Comparison of ENCODE assay signal across 23 cellular contexts in genomic region chr6:147738089-147738488, GRCh38.
DNase-seq lines count a peak whose midpoint lies in the region; ATAC-seq, FAIRE-seq and TF ChIP-seq lines count a peak whose summit lies in the region.
"Had no signal": no experiment of that assay in that cellular context is flagged by ENCODE, and none has a peak within 500 bp of the region (broad histone marks: within the 10 kb centered on the region; RNA-seq: fewer than 3 reads in every experiment).

No MANE protein-coding gene starts in this region.

- ATAC-seq in foreskin keratinocyte: peak; percentile 63
- no peak for ATAC-seq in effector memory CD8-positive, alpha-beta T cell (replicated peaks)

- no peak overlapping the region for H3K4me3 Mint-ChIP-seq in MCF 10A (ENCODE audit: unreplicated experiment)
- H3K4me3 Mint-ChIP-seq in nephron: peak overlapping the region in 1 of 3 experiments; percentile 4
- peak overlapping the region; percentile 27 for H3K4me3 Mint-ChIP-seq in type B pancreatic cell
- no peak overlapping the region for H3K4me3 Mint-ChIP-seq in effector memory CD8-positive, alpha-beta T cell
- H3K4me3 Mint-ChIP-seq: CD14-positive monocyte; CD8-positive, alpha-beta memory T cell had no signal

- no peak for FAIRE-seq in RCC 7860 (lab: Jason Lieb, UNC)
- FAIRE-seq: GM18507 had no signal

- no peaks in the 10 kb centered on the region for H3K9me3 ChIP-seq in breast epithelium
- H3K9me3 ChIP-seq: BE2C had no signal

- H3K27me3 Mint-ChIP-seq in MCF 10A (ENCODE audit: insufficient read depth, unreplicated experiment) (no peaks in the 10 kb centered on the region), nephron (ENCODE audit: low read depth) (no peaks in the 10 kb centered on the region), type B pancreatic cell (no peaks in the 10 kb centered on the region)
- peaks cover 0 to 9% of the 10 kb centered on the region in 2 donors for H3K27me3 Mint-ChIP-seq in effector memory CD8-positive, alpha-beta T cell

- no peak overlapping the region for H3K27ac Mint-ChIP-seq in MCF 10A (ENCODE audit: low read depth, unreplicated experiment)
- peak overlapping the region; percentile 3 to 58 (median 47) for H3K27ac Mint-ChIP-seq in nephron
- peak overlapping the region; percentile 24 for H3K27ac Mint-ChIP-seq in type B pancreatic cell
- no peak overlapping the region for H3K27ac Mint-ChIP-seq in effector memory CD8-positive, alpha-beta T cell
- H3K27ac Mint-ChIP-seq: CD14-positive monocyte; CD8-positive, alpha-beta memory T cell had no signal

- CTCF ChIA-PET in MCF 10A (lab: Yijun Ruan, JAX): interaction anchor here (0.6 to 0.9 kb wide), 2 partner anchors 36 to 219 kb away, joined by 3 to 5 read pairs; no protein-coding TSS in a partner anchor

- DNase-seq in breast epithelium (ENCODE audit: low spot score in 2 of 2) (no peak), MCF 10A (ENCODE audit: unreplicated experiment) (no peak), foreskin keratinocyte (peak in 1 of 2 donors; percentile 18), type B pancreatic cell (ENCODE audit: extremely low spot score, unreplicated experiment) (no peak), medulla oblongata (ENCODE audit: extremely low spot score) (no peak), RCC 7860 (ENCODE audit: low spot score) (no peak)
- DNase-seq in effector memory CD8-positive, alpha-beta T cell: no peak
- DNase-seq: BE2C; Calu3; CD8-positive, alpha-beta memory T cell; DMS79 treated with DMSO at 0.1 percent for 48 hours; H7; KG1; NCI-H1417; NCI-H1694; NCI-H2029 treated with DMSO at 0.1 percent for 48 hours; NCI-H526; NCI-H82; SHP77 treated with DMSO at 0.1 percent for 48 hours had no signal

- H3K4me1 ChIP-seq in breast epithelium (no peaks in the 10 kb centered on the region), foreskin keratinocyte (no peaks in the 10 kb centered on the region)
- H3K4me1 ChIP-seq: BE2C had no signal

- POLR2A ChIA-PET in MCF 10A (lab: Yijun Ruan, JAX): no interaction called here

- H3K9me3 Mint-ChIP-seq in MCF 10A (ENCODE audit: unreplicated experiment) (no peaks in the 10 kb centered on the region), nephron (no peaks in the 10 kb centered on the region), type B pancreatic cell (no peaks in the 10 kb centered on the region)
- peaks cover 0 to 8% of the 10 kb centered on the region in 2 donors for H3K9me3 Mint-ChIP-seq in effector memory CD8-positive, alpha-beta T cell
- H3K9me3 Mint-ChIP-seq: CD14-positive monocyte had no signal

- no peaks in the 10 kb centered on the region for H3K27me3 ChIP-seq in breast epithelium
- H3K27me3 ChIP-seq in foreskin keratinocyte: no peaks in the 10 kb centered on the region
- H3K27me3 ChIP-seq: BE2C had no signal

- no peaks in the 10 kb centered on the region for H3K36me3 Mint-ChIP-seq in MCF 10A (ENCODE audit: insufficient read depth, unreplicated experiment)
- H3K36me3 Mint-ChIP-seq in nephron (ENCODE audit: low read depth): no peaks in the 10 kb centered on the region
- H3K36me3 Mint-ChIP-seq in type B pancreatic cell: no peaks in the 10 kb centered on the region
- H3K36me3 Mint-ChIP-seq in effector memory CD8-positive, alpha-beta T cell (ENCODE audit: insufficient read depth): no peaks in the 10 kb centered on the region
- H3K36me3 Mint-ChIP-seq: CD14-positive monocyte; CD8-positive, alpha-beta memory T cell had no signal

- no TSS peak for BruUV-seq in MCF 10A (replicated peaks; lab: Mats Ljungman, UMichigan)

- no peaks in the 10 kb centered on the region for H3K36me3 ChIP-seq in breast epithelium
- H3K36me3 ChIP-seq: BE2C had no signal

- no peak for TF ChIP-seq POLR2A in breast epithelium (IDR thresholded peaks at IDR 0.05)

- H3K4me3 ChIP-seq in breast epithelium: peak overlapping the region in 1 of 3 donors; percentile 24

- TF ChIP-seq CTCF in breast epithelium (IDR thresholded peaks at IDR 0.05) (no peak), MCF 10A (IDR thresholded peaks at IDR 0.05; ENCODE audit: unreplicated experiment) (no peak), foreskin keratinocyte (conservative IDR thresholded peaks at IDR 0.05) (no peak), nephron (IDR thresholded peaks at IDR 0.05; ENCODE audit: unreplicated experiment in 3 of 3) (no peak), type B pancreatic cell (conservative IDR thresholded peaks at IDR 0.05) (no peak)

- H3K27ac ChIP-seq in breast epithelium: peak overlapping the region; percentile 29 to 46
- no peak overlapping the region for H3K27ac ChIP-seq in foreskin keratinocyte
- H3K27ac ChIP-seq: 22Rv1 had no signal

- H3K4me1 Mint-ChIP-seq in MCF 10A (ENCODE audit: insufficient read depth, unreplicated experiment) (peaks cover 5% of the 10 kb centered on the region), nephron (peaks cover 26% of the 10 kb centered on the region), type B pancreatic cell (ENCODE audit: unreplicated experiment) (peaks cover 14% of the 10 kb centered on the region)
- no peaks in the 10 kb centered on the region for H3K4me1 Mint-ChIP-seq in effector memory CD8-positive, alpha-beta T cell (ENCODE audit: low read depth in 2 of 2)
- H3K4me1 Mint-ChIP-seq: CD14-positive monocyte; CD8-positive, alpha-beta memory T cell had no signal

- intact Hi-C loops in breast epithelium (cut with DNase I; ENCODE audit: low total_unique reads) (no loop called here), MCF 10A (cut with micrococcal nuclease) (no loop called here)

Comparison
In these comparisons a context has a peak if more than half of its experiments do, and no peak if none do; other contexts are left out.
1. H3K27ac Mint-ChIP-seq: peak in nephron (3 of 3) and type B pancreatic cell (single experiment); none in MCF 10A (single experiment) and effector memory CD8-positive, alpha-beta T cell (0 of 2).